17 cellular contexts compared by ENCODE assay signal in the genomic region with DNA sequence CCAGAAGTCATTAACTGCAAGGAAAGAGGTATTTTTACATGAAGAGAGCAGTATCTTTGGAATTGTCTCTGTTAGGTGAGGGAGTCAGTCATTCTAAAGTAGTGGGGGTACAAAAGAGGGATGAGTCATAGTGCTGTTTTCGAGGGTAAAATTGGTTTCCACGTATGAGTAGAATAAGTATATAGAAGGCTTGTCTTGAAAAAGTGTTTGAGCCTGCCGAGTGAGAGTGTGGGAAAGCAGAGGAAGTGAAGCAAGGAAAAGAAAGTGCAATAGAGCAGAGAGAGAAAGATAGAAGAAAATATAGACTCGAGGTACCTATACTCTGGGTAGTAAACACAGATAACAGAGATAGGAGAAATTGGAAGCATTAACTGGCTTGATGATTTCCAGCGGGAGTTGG.
DNase-seq lines count a peak whose midpoint lies in the region; ATAC-seq and TF ChIP-seq lines count a peak whose summit lies in the region.
"Had no signal": no experiment of that assay in that cellular context is flagged by ENCODE, and none has a peak within 500 bp of the region (broad histone marks: within the 10 kb centered on the region; RNA-seq: fewer than 3 reads in every experiment).

No MANE protein-coding gene starts in this region.

- H3K27ac ChIP-seq in breast epithelium: no peak overlapping the region
- H3K27ac ChIP-seq: colonic mucosa, hepatocyte had no signal

- no peaks in the 10 kb centered on the region for H3K9me3 ChIP-seq in breast epithelium
- H3K9me3 ChIP-seq: colonic mucosa had no signal

- no peaks in the 10 kb centered on the region for H3K4me1 Mint-ChIP-seq in T-cell
- H3K4me1 Mint-ChIP-seq: naive thymus-derived CD8-positive, alpha-beta T cell had no signal

- TF ChIP-seq CTCF in breast epithelium (IDR thresholded peaks at IDR 0.05): no peak

- H3K4me3 ChIP-seq in breast epithelium: no peak overlapping the region
- H3K4me3 ChIP-seq: colonic mucosa, hepatocyte had no signal

- no peak overlapping the region for H3K27ac Mint-ChIP-seq in T-cell
- H3K27ac Mint-ChIP-seq: H9; naive thymus-derived CD8-positive, alpha-beta T cell had no signal

- POLR2A ChIA-PET in T-cell (lab: Charles Lee): no interaction called here

- no peaks in the 10 kb centered on the region for H3K27me3 ChIP-seq in breast epithelium
- H3K27me3 ChIP-seq: colonic mucosa, hepatocyte had no signal

- H3K4me1 ChIP-seq in breast epithelium: no peaks in the 10 kb centered on the region
- H3K4me1 ChIP-seq: colonic mucosa had no signal

- H3K27me3 Mint-ChIP-seq in T-cell: peaks cover 0 to 4% of the 10 kb centered on the region in 2 donors
- H3K27me3 Mint-ChIP-seq: naive thymus-derived CD8-positive, alpha-beta T cell had no signal

- CTCF ChIA-PET in T-cell (lab: Charles Lee): no interaction called here

- H3K4me3 Mint-ChIP-seq in T-cell: no peak overlapping the region
- H3K4me3 Mint-ChIP-seq: H9; naive thymus-derived CD8-positive, alpha-beta T cell had no signal

- TF ChIP-seq POLR2A in breast epithelium (IDR thresholded peaks at IDR 0.05): no peak

- no peaks in the 10 kb centered on the region for H3K36me3 Mint-ChIP-seq in T-cell
- H3K36me3 Mint-ChIP-seq: naive thymus-derived CD8-positive, alpha-beta T cell had no signal

- no peaks in the 10 kb centered on the region for H3K9me3 Mint-ChIP-seq in T-cell

- intact Hi-C loops in breast epithelium (cut with DNase I; ENCODE audit: low total_unique reads): no loop called here

- ATAC-seq in GM18858 (IDR thresholded peaks at IDR 0.05; ENCODE audit: unreplicated experiment) (peak; percentile 98), GM21515 (IDR thresholded peaks at IDR 0.05; ENCODE audit: unreplicated experiment) (peak; percentile 75), HG02943 (IDR thresholded peaks at IDR 0.05; ENCODE audit: low read depth, unreplicated experiment) (peak; percentile 55), HG03558 (IDR thresholded peaks at IDR 0.05; ENCODE audit: extremely low read depth, unreplicated experiment) (peak; percentile 94), T-cell (replicated peaks in 1 of 4) (no peak)
- ATAC-seq: left ventricle myocardium superior; naive thymus-derived CD8-positive, alpha-beta T cell had no signal

- DNase-seq in breast epithelium (ENCODE audit: low spot score in 2 of 2) (no peak), T-cell (no peak), GDM1 (lab: John Stamatoyannopoulos, UW) (no peak), NCI-H748 treated with DMSO at 0.1 percent for 48 hours (lab: John Stamatoyannopoulos, UW) (no peak)
- DNase-seq: activated CD4-positive, alpha-beta T cell treated with anti-CD3 and anti-CD28 coated beads for 1 hour; colonic mucosa; DMS53; H9; IMR-90; left ventricle myocardium superior; naive thymus-derived CD8-positive, alpha-beta T cell; NCI-H1105 treated with DMSO at 0.1 percent for 48 hours had no signal

- H3K36me3 ChIP-seq in breast epithelium: no peaks in the 10 kb centered on the region
- H3K36me3 ChIP-seq: colonic mucosa had no signal

Comparison
In these comparisons a context has a peak if more than half of its experiments do, and no peak if none do; other contexts are left out.
1. ATAC-seq: peak in GM18858 (single experiment), GM21515 (single experiment), HG02943 (single experiment) and HG03558 (single experiment); none in T-cell (0 of 4).